In genomic region chr17:64918842-64919288, GRCh38 we compare ENCODE assay signal across 8 cellular contexts. TPM values are rescaled to one million over a fixed set of nuclear protein-coding genes. Genes with fewer than 3 reads are reported as not detected.
DNase-seq lines count a peak whose midpoint lies in the region; ATAC-seq and TF ChIP-seq lines count a peak whose summit lies in the region.
"Not testable (repeated sequence)": the region's sequence is repeated elsewhere in the genome, so short reads cannot be mapped to it uniquely, and the experiment has no call there.

No MANE protein-coding gene starts in this region.

- H3K4me1 Mint-ChIP-seq in naive thymus-derived CD8-positive, alpha-beta T cell: peaks cover 1 to 31% (median 8%) of the 10 kb centered on the region in 4 donors
- peaks cover 32% of the 10 kb centered on the region for H3K4me1 Mint-ChIP-seq in stimulated activated memory B cell treated with anti-CD40 and anti-IgM and Interleukin-4, amounts not matched to agents 10 μg/mL and 1 μg/mL and 100 μg/mL, for 72 hours

- not testable (repeated sequence) for TF ChIP-seq CTCF in DND-41 (IDR thresholded peaks at IDR 0.05; ENCODE audit: borderline replicate concordance, extremely low read depth, low read length, poor library complexity, severe bottlenecking); foreskin fibroblast (IDR thresholded peaks at IDR 0.05; ENCODE audit: low read depth, low read length)

- H3K27ac ChIP-seq in DND-41 (ENCODE audit: low read length): peak overlapping the region; percentile 65; the same call in 1 of the 2 replicates

- not testable (repeated sequence) for H3K36me3 ChIP-seq in DND-41 (ENCODE audit: insufficient read depth, low read length)

- not testable (repeated sequence) for H3K27me3 ChIP-seq in DND-41 (ENCODE audit: insufficient read depth, low read length, poor library complexity)

- not testable (repeated sequence) for ATAC-seq in DND-41 (ENCODE audit: insufficient read depth, low read depth)
- ATAC-seq in GM21619 (IDR thresholded peaks at IDR 0.05; ENCODE audit: unreplicated experiment) (peak; percentile 47), HG03558 (IDR thresholded peaks at IDR 0.05; ENCODE audit: extremely low read depth, unreplicated experiment) (peak; percentile 17)
- peak; percentile 48 to 55 for ATAC-seq in naive thymus-derived CD8-positive, alpha-beta T cell
- ATAC-seq in stimulated activated memory B cell treated with anti-CD40 and anti-IgM and Interleukin-4, amounts not matched to agents 10 μg/mL and 1 μg/mL and 100 μg/mL, for 72 hours: peak; percentile 76

- H3K79me2 ChIP-seq in DND-41 (ENCODE audit: insufficient read depth, low read length): not testable (repeated sequence)

- H3K4me1 ChIP-seq in DND-41 (ENCODE audit: insufficient read depth, low read length): peaks cover 25% of the 10 kb centered on the region

- H3K27me3 Mint-ChIP-seq in naive thymus-derived CD8-positive, alpha-beta T cell; stimulated activated memory B cell treated with anti-CD40 and anti-IgM and Interleukin-4, amounts not matched to agents 10 μg/mL and 1 μg/mL and 100 μg/mL, for 72 hours: not testable (repeated sequence)

- peak overlapping the region; percentile 84 for H3K9ac ChIP-seq in DND-41 (ENCODE audit: low read depth, low read length)

- peak overlapping the region; percentile 64 for H3K4me2 ChIP-seq in DND-41 (ENCODE audit: insufficient read depth, low read length)

- H3K9me3 ChIP-seq in DND-41 (ENCODE audit: insufficient read depth, low read length, severe bottlenecking): not testable (repeated sequence)

- peak overlapping the region; percentile 77 to 98 (median 94) for H3K27ac Mint-ChIP-seq in naive thymus-derived CD8-positive, alpha-beta T cell
- peak overlapping the region; percentile 91 for H3K27ac Mint-ChIP-seq in stimulated activated memory B cell treated with anti-CD40 and anti-IgM and Interleukin-4, amounts not matched to agents 10 μg/mL and 1 μg/mL and 100 μg/mL, for 72 hours

- DNase-seq in DND-41 (peak; percentile 59), RKO (ENCODE audit: low spot score) (peak; percentile 42), foreskin fibroblast (peak in 1 of 2 donors; percentile 36)
- peak; percentile 51 for DNase-seq in activated naive CD4-positive, alpha-beta T cell treated with Interleukin-2 at 50 U/mL for 16 hours
- DNase-seq in naive thymus-derived CD8-positive, alpha-beta T cell: peak in 6 of 10 donors; percentile 28 to 64 (median 44)

- H2AFZ ChIP-seq in DND-41 (ENCODE audit: low read depth, low read length): not testable (repeated sequence)

- POLR2A ChIA-PET in naive thymus-derived CD8-positive, alpha-beta T cell (lab: Charles Lee): interaction anchor here (0.8 to 2.0 kb wide), 10 partner anchors 48 to 412 kb away, joined by 3 to 12 read pairs (median 4); partner anchors contain the start of gene CEP95

- not testable (repeated sequence) for H3K9me3 Mint-ChIP-seq in naive thymus-derived CD8-positive, alpha-beta T cell; stimulated activated memory B cell treated with anti-CD40 and anti-IgM and Interleukin-4, amounts not matched to agents 10 μg/mL and 1 μg/mL and 100 μg/mL, for 72 hours

- H3K36me3 Mint-ChIP-seq in naive thymus-derived CD8-positive, alpha-beta T cell; stimulated activated memory B cell treated with anti-CD40 and anti-IgM and Interleukin-4, amounts not matched to agents 10 μg/mL and 1 μg/mL and 100 μg/mL, for 72 hours: not testable (repeated sequence)

- H4K20me1 ChIP-seq in DND-41 (ENCODE audit: insufficient read depth, low read length): not testable (repeated sequence)

- H3K4me3 ChIP-seq in DND-41 (ENCODE audit: low read depth in 1 of 2, low read length in 2 of 2): peak overlapping the region; percentile 65 to 76; a peak in 3 of 4 replicates
- H3K4me3 ChIP-seq in foreskin fibroblast (ENCODE audit: low read depth in 1 of 2, low read length in 2 of 2): peak overlapping the region; percentile 51 to 69

- peak overlapping the region; percentile 76 to 96 (median 89) for H3K4me3 Mint-ChIP-seq in naive thymus-derived CD8-positive, alpha-beta T cell
- H3K4me3 Mint-ChIP-seq in stimulated activated memory B cell treated with anti-CD40 and anti-IgM and Interleukin-4, amounts not matched to agents 10 μg/mL and 1 μg/mL and 100 μg/mL, for 72 hours: peak overlapping the region; percentile 71

RNA-seq across cellular contexts. Expression of gene LRRC37A3, which starts 0.4 kb away (rescaled TPM):
- 10 to 100 TPM; 28.5 to 30.1 TPM for total RNA-seq in naive thymus-derived CD8-positive, alpha-beta T cell
- 1 to 10 TPM in 2 of 3 donors, under 1 TPM in 1; 0.75 to 2.9 (median 1.1) TPM for polyA plus RNA-seq in naive thymus-derived CD8-positive, alpha-beta T cell
